In genomic region chr14:95910628-95911027, GRCh38 we compare ENCODE assay signal across 33 cellular contexts. TPM values are rescaled to one million over a fixed set of nuclear protein-coding genes. Genes with fewer than 3 reads are reported as not detected.
"Had no signal": no experiment of that assay in that cellular context is flagged by ENCODE, and none has a peak within 500 bp of the region (broad histone marks: within the 10 kb centered on the region; RNA-seq: fewer than 3 reads in every experiment).

No MANE protein-coding gene starts in this region.

- H3K36me3 ChIP-seq: left lung, lower lobe of right lung, neural progenitor cell, neutrophil, right lobe of liver, stomach, thyroid gland, transverse colon, upper lobe of left lung, vagina had no signal

- H3K36me3 Mint-ChIP-seq: mesothelial cell of epicardium; natural killer cell; neural progenitor cell; stimulated activated memory B cell treated with anti-CD40 and anti-IgM and Interleukin-4, amounts not matched to agents 10 μg/mL and 1 μg/mL and 100 μg/mL, for 72 hours had no signal

- H3K27ac ChIP-seq: left lung, lower lobe of right lung, neural progenitor cell, neutrophil, parathyroid adenoma, psoas muscle, right lobe of liver, stomach, testis, thyroid gland, transverse colon, upper lobe of left lung, vagina had no signal

- H3K9me3 ChIP-seq: left lung, lower lobe of right lung, neutrophil, psoas muscle, right lobe of liver, stomach, testis, thyroid gland, transverse colon, upper lobe of left lung, vagina had no signal

- ATAC-seq: left colon; left lung; lower lobe of right lung; natural killer cell; psoas muscle; stimulated activated memory B cell treated with anti-CD40 and anti-IgM and Interleukin-4, amounts not matched to agents 10 μg/mL and 1 μg/mL and 100 μg/mL, for 72 hours; stimulated activated naive CD8-positive, alpha-beta T cell treated with anti-CD3 and anti-CD28 coated beads, Interleukin-15, Interleukin-2, amounts not matched to agents 100 U/mL and 50 U/mL, for 24 hours had no signal

- H3K9me3 Mint-ChIP-seq: mesothelial cell of epicardium; naive B cell; natural killer cell; nephron progenitor cell; neural progenitor cell; stimulated activated memory B cell treated with anti-CD40 and anti-IgM and Interleukin-4, amounts not matched to agents 10 μg/mL and 1 μg/mL and 100 μg/mL, for 72 hours had no signal

- H3K27me3 Mint-ChIP-seq: stimulated activated memory B cell treated with anti-CD40 and anti-IgM and Interleukin-4, amounts not matched to agents 10 μg/mL and 1 μg/mL and 100 μg/mL, for 72 hours had no signal

- H3K4me3 ChIP-seq: left lung, lower lobe of right lung, neural progenitor cell, psoas muscle, right lobe of liver, smooth muscle cell, stomach, testis, thyroid gland, transverse colon, upper lobe of left lung, vagina had no signal

- DNase-seq: hypothalamus; kidney glomerular epithelial cell; left colon; left lung; lower lobe of right lung; mammary epithelial cell; mesenchymal stem cell; naive B cell; natural killer cell; nephron progenitor cell; occipital lobe; psoas muscle; right lobe of liver; stimulated activated CD4-positive, alpha-beta T cell treated with anti-CD3 and anti-CD28 coated beads, Interleukin-1b, Interleukin-23, amount 100 ng/mL, for 48 hours; stimulated activated CD4-positive, alpha-beta T cell treated with anti-CD3 and anti-CD28 coated beads, Interleukin-2, amount 100 ng/mL, for 48 hours; stimulated activated CD4-positive, alpha-beta T cell treated with anti-CD3 and anti-CD28 coated beads, Interleukin-4, amount 100 ng/mL, for 4 hours; stimulated activated CD8-positive, alpha-beta memory T cell treated with anti-CD3 and anti-CD28 coated beads, Interleukin-4, amount 100 ng/mL, for 48 hours; stimulated activated naive CD8-positive, alpha-beta T cell treated with anti-CD3 and anti-CD28 coated beads, Interleukin-15, Interleukin-2, amounts not matched to agents 100 U/mL and 50 U/mL, for 24 hours; stomach; testis; thyroid gland; transverse colon; upper lobe of left lung had no signal

- H3K4me3 Mint-ChIP-seq: mesothelial cell of epicardium; naive B cell; natural killer cell; nephron progenitor cell; neural progenitor cell; stimulated activated memory B cell treated with anti-CD40 and anti-IgM and Interleukin-4, amounts not matched to agents 10 μg/mL and 1 μg/mL and 100 μg/mL, for 72 hours had no signal

- H3K27me3 ChIP-seq: neural progenitor cell, neutrophil, right lobe of liver, testis, thyroid gland, transverse colon, vagina had no signal

- H3K4me1 Mint-ChIP-seq: mesothelial cell of epicardium; natural killer cell; stimulated activated memory B cell treated with anti-CD40 and anti-IgM and Interleukin-4, amounts not matched to agents 10 μg/mL and 1 μg/mL and 100 μg/mL, for 72 hours had no signal

- H3K4me1 ChIP-seq: left lung, lower lobe of right lung, neural progenitor cell, psoas muscle, right lobe of liver, testis, thyroid gland, transverse colon, upper lobe of left lung, vagina had no signal

- H3K27ac Mint-ChIP-seq: mesothelial cell of epicardium; naive B cell; natural killer cell; nephron progenitor cell; stimulated activated memory B cell treated with anti-CD40 and anti-IgM and Interleukin-4, amounts not matched to agents 10 μg/mL and 1 μg/mL and 100 μg/mL, for 72 hours had no signal

RNA-seq across cellular contexts. Expression of gene TUNAR, which starts 34.0 kb away (rescaled TPM):
- total RNA-seq: left colon, left lung, lower lobe of right lung, mammary epithelial cell, mesothelial cell of epicardium, natural killer cell, posterior vena cava, psoas muscle, right lobe of liver, skeletal muscle tissue, smooth muscle cell, transverse colon, urinary bladder, vagina had no signal
